23 cellular contexts compared by ENCODE assay signal in the genomic region with DNA sequence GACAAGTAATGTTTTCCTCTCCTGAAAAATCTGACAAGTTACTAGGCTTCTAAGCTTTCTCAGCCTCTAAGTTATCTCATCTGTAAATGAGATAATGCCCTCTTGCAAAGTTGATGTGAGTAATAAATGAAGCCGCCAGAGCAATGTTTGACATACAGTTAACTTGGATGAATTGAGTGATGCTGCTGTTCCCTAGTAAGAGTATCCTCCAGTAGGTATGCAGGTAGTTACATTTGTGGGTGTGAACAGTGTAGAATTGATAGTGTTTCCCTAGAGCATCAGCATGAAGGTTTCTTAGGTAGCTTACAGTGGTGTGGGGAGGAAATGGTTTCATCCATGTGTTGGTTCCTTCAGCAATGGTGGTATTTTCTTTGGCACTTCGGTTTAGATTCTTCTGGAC. TPM values are rescaled to one million over a fixed set of nuclear protein-coding genes. Genes with fewer than 3 reads are reported as not detected.
A peak's percentile ranks its signal among the peaks of the same experiment; 100 is the strongest.
DNase-seq lines count a peak whose midpoint lies in the region; ATAC-seq, FAIRE-seq and TF ChIP-seq lines count a peak whose summit lies in the region.
"Had no signal": no experiment of that assay in that cellular context is flagged by ENCODE, and none has a peak within 500 bp of the region (broad histone marks: within the 10 kb centered on the region; RNA-seq: fewer than 3 reads in every experiment).

No MANE protein-coding gene starts in this region.

- dilution Hi-C loops in IMR-90 (cut with HindIII; ENCODE audit: low sequenced_read_pairs, unreplicated experiment) = no loop called here

- TF ChIP-seq RAD21 in IMR-90 (IDR thresholded peaks at IDR 0.05; ENCODE audit: low read length) = no peak

- POLR2A ChIA-PET in IMR-90 (lab: Charles Lee; ENCODE audit: unreplicated experiment) = no interaction called here

- no peaks in the 10 kb centered on the region for H3K9me3 ChIP-seq in IMR-90 (ENCODE audit: control insufficient read depth, insufficient read depth, low read length)
- H3K9me3 ChIP-seq: neutrophil, SJSA1, thoracic aorta had no signal

- H2BK5ac ChIP-seq in IMR-90 (ENCODE audit: low read depth, low read length, poor library complexity, severe bottlenecking) = no peak overlapping the region
- no peak overlapping the region for H2BK5ac ChIP-seq in mesendoderm (ENCODE audit: low read length)

- peak; percentile 16 for FAIRE-seq in D721Med (lab: Jason Lieb, UNC)

- peaks cover 58% of the 10 kb centered on the region for H3K79me2 ChIP-seq in mesendoderm (ENCODE audit: control insufficient read depth, insufficient read depth, low read length)

- H3K4me2 ChIP-seq in IMR-90 (ENCODE audit: low read depth, low read length) = peak overlapping the region; percentile 22; the same call in 1 of the 2 replicates
- no peak overlapping the region for H3K4me2 ChIP-seq in mesendoderm (ENCODE audit: low read length)

- H3K14ac ChIP-seq in IMR-90 (replicated peaks; ENCODE audit: low read depth, low read length) = no peak overlapping the region

- no peak overlapping the region for H2BK120ac ChIP-seq in IMR-90 (ENCODE audit: low read depth, low read length)
- no peak overlapping the region for H2BK120ac ChIP-seq in mesendoderm (ENCODE audit: low read depth, low read length)

- H3K36me3 ChIP-seq in IMR-90 (ENCODE audit: control insufficient read depth, insufficient read depth, low read length) (no peaks in the 10 kb centered on the region), mesendoderm (ENCODE audit: control insufficient read depth, insufficient read depth, low read length) (no peaks in the 10 kb centered on the region)
- H3K36me3 ChIP-seq: neutrophil, thoracic aorta had no signal

- peaks cover 16 to 54% of the 10 kb centered on the region in 2 experiments for H3K79me1 ChIP-seq in IMR-90 (ENCODE audit: low read depth in 1 of 2, low read length in 2 of 2)
- H3K79me1 ChIP-seq in mesendoderm (ENCODE audit: low read length) = peaks cover 7% of the 10 kb centered on the region

- H3K4me3 ChIP-seq in IMR-90 (ENCODE audit: insufficient read depth, low read depth, low read length) (no peak overlapping the region), mesendoderm (ENCODE audit: low read length) (no peak overlapping the region)
- H3K4me3 ChIP-seq: SJSA1, thoracic aorta had no signal

- no peak overlapping the region for H2AK5ac ChIP-seq in IMR-90 (ENCODE audit: low read depth, low read length)
- no peak overlapping the region for H2AK5ac ChIP-seq in mesendoderm (ENCODE audit: low read length)

- H3K18ac ChIP-seq in IMR-90 (ENCODE audit: low read depth, low read length) (no peak overlapping the region), mesendoderm (ENCODE audit: low read length) (no peak overlapping the region)

- TF ChIP-seq CTCF in D721Med (IDR thresholded peaks at IDR 0.05; ENCODE audit: insufficient read depth, missing control alignments) (no peak), IMR-90 (conservative IDR thresholded peaks at IDR 0.05; ENCODE audit: low read depth, low read length) (no peak)

- H3K9me1 ChIP-seq in IMR-90 (ENCODE audit: insufficient read depth, low read length) = peaks cover 4% of the 10 kb centered on the region; the same call in 1 of the 2 replicates

- no peak overlapping the region for H2AFZ ChIP-seq in IMR-90 (replicated peaks; ENCODE audit: low read length, poor library complexity)

- H2BK15ac ChIP-seq in IMR-90 (ENCODE audit: low read depth, low read length) (no peak overlapping the region), mesendoderm (replicated peaks; ENCODE audit: low read depth) (no peak overlapping the region)

- H3K27me3 ChIP-seq in IMR-90 (ENCODE audit: control insufficient read depth, insufficient read depth, low read length) (no peaks in the 10 kb centered on the region), mesendoderm (ENCODE audit: insufficient read depth, low read length, poor library complexity) (no peaks in the 10 kb centered on the region)
- H3K27me3 ChIP-seq: foreskin keratinocyte, neutrophil, SJSA1 had no signal

- no peak for DNase-seq in D721Med (ENCODE audit: insufficient read length, low spot score)
- DNase-seq in IMR-90 = no peak
- DNase-seq in astrocyte of the hippocampus (ENCODE audit: low read depth, low spot score) = peak; percentile 19
- peak; percentile 35 for DNase-seq in mesendoderm
- no peak for DNase-seq in amygdala (lab: John Stamatoyannopoulos, UW)
- no peak for DNase-seq in NCI-H526 treated with DMSO at 0.1 percent for 48 hours (lab: John Stamatoyannopoulos, UW)
- DNase-seq: activated effector memory CD4-positive, alpha-beta T cell treated with anti-CD3 and anti-CD28 coated beads, Interleukin-2, amount 50 U/mL, for 16 hours; amniotic stem cell; caudate nucleus; DMS153; foreskin keratinocyte; GF-D8; NCI-H1092 treated with DMSO at 0.1 percent for 48 hours; NCI-H2029 treated with DMSO at 0.1 percent for 48 hours; NCI-H345; stimulated activated CD4-positive, alpha-beta T cell treated with anti-CD3 and anti-CD28 coated beads, Interleukin-2, amount 100 ng/mL, for 48 hours; stimulated activated naive CD4-positive, alpha-beta T cell had no signal

- no peak overlapping the region for H2BK20ac ChIP-seq in IMR-90 (ENCODE audit: low read depth, low read length)

- no peak overlapping the region for H4K5ac ChIP-seq in IMR-90 (ENCODE audit: low read depth, low read length)
- no peak overlapping the region for H4K5ac ChIP-seq in mesendoderm (ENCODE audit: low read length)

- WGBS in IMR-90 (ENCODE audit: extremely low coverage in 2 of 2, insufficient read length in 1 of 2), 2 experiments = 80% methylated on average over 1 of the region's 2 CpGs; no CpG with 5 or more reads in 1 of the 2 experiments
- no CpG with 5 or more reads among the region's 2 CpGs for WGBS in mesendoderm (ENCODE audit: extremely low coverage, insufficient coverage, low lambda C conversion rate)

- no peak overlapping the region for H4K91ac ChIP-seq in IMR-90 (ENCODE audit: insufficient read depth, low read depth, low read length)

- no peak for TF ChIP-seq POLR2A in IMR-90 (IDR thresholded peaks at IDR 0.05; ENCODE audit: low read depth, low read length)

- intact Hi-C loops in IMR-90 (cut with micrococcal nuclease) = loop anchor here (5.0 to 10.0 kb wide), 2 partner anchors 115 to 203 kb away; no protein-coding TSS in a partner anchor

- H3K56ac ChIP-seq in IMR-90 (ENCODE audit: extremely low read depth, insufficient read depth, low read length) (no peak overlapping the region), mesendoderm (ENCODE audit: low read length) (no peak overlapping the region)

- H2AK9ac ChIP-seq in IMR-90 (replicated peaks; ENCODE audit: low read depth, low read length, poor library complexity) = no peak overlapping the region

- no peak overlapping the region for H3K4ac ChIP-seq in IMR-90 (ENCODE audit: low read depth, low read length)
- H3K4ac ChIP-seq in mesendoderm (ENCODE audit: low read depth, low read length) = no peak overlapping the region

- H3K4me1 ChIP-seq in IMR-90 (ENCODE audit: control insufficient read depth, insufficient read depth, low read length) (peaks cover 3% of the 10 kb centered on the region), mesendoderm (ENCODE audit: control insufficient read depth, low read depth, low read length) (peaks cover 11% of the 10 kb centered on the region)

- peak overlapping the region; percentile 28; the same call in 1 of the 2 replicates for H3K23ac ChIP-seq in IMR-90 (ENCODE audit: low read depth, low read length)
- peak overlapping the region; percentile 25 for H3K23ac ChIP-seq in mesendoderm (ENCODE audit: low read length)

- in situ Hi-C loops in IMR-90 (cut with MboI; ENCODE audit: low sequenced_read_pairs) = no loop called here

- peaks cover 42% of the 10 kb centered on the region for H4K20me1 ChIP-seq in IMR-90 (ENCODE audit: insufficient read depth, low read length)

- CTCF ChIA-PET in IMR-90 (lab: Yijun Ruan, JAX) = no interaction called here

- no peak overlapping the region for H3K27ac ChIP-seq in IMR-90 (ENCODE audit: insufficient read depth, low read length)
- H3K27ac ChIP-seq in mesendoderm (ENCODE audit: low read depth, low read length) = no peak overlapping the region
- H3K27ac ChIP-seq: foreskin keratinocyte, neutrophil, SJSA1 had no signal

- ATAC-seq in IMR-90 (ENCODE audit: low read depth) = no peak
- no peak for ATAC-seq in SK-N-SH treated with all-trans-retinoic acid at 6 μM for 48 hours
- ATAC-seq in GM21723 (IDR thresholded peaks at IDR 0.05; ENCODE audit: unreplicated experiment) = no peak
- ATAC-seq: foreskin keratinocyte, Panc1 had no signal

- H3K9ac ChIP-seq in IMR-90 (ENCODE audit: low read depth, low read length) (no peak overlapping the region), mesendoderm (ENCODE audit: low read length) (no peak overlapping the region)

- no TSS peak for BruUV-seq in IMR-90 (replicated peaks; lab: Mats Ljungman, UMichigan)

- no peak overlapping the region for H4K8ac ChIP-seq in IMR-90 (ENCODE audit: low read depth in 2 of 2, low read length in 2 of 2)
- H4K8ac ChIP-seq in mesendoderm (ENCODE audit: low read depth, low read length) = no peak overlapping the region

TF ChIP-seq in IMR-90, 13 proteins besides CTCF, POLR2A, EP300 and RAD21 (continues in another document):
- TF ChIP-seq CHD1 (IDR thresholded peaks at IDR 0.05; ENCODE audit: low read depth, low read length) (no peak), MAFK (IDR thresholded peaks at IDR 0.05; ENCODE audit: low read depth, low read length) (no peak)
- TF ChIP-seq, protein P1, sequence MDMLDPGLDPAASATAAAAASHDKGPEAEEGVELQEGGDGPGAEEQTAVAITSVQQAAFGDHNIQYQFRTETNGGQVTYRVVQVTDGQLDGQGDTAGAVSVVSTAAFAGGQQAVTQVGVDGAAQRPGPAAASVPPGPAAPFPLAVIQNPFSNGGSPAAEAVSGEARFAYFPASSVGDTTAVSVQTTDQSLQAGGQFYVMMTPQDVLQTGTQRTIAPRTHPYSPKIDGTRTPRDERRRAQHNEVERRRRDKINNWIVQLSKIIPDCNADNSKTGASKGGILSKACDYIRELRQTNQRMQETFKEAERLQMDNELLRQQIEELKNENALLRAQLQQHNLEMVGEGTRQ (IDR thresholded peaks at IDR 0.05; ENCODE audit: low read depth, low read length) = no peak

TF ChIP-seq in SK-N-SH treated with all-trans-retinoic acid at 6 μM for 48 hours, 23 proteins besides CTCF, POLR2A, EP300 and RAD21 (continues in another document):
- TF ChIP-seq ZNF8 (CRISPR knock-in tag; IDR thresholded peaks at IDR 0.05) = no peak
- no peak for TF ChIP-seq PPARA (CRISPR knock-in tag; IDR thresholded peaks at IDR 0.05; ENCODE audit: borderline replicate concordance)
- TF ChIP-seq ZFP3 (CRISPR knock-in tag; IDR thresholded peaks at IDR 0.05) = no peak
- TF ChIP-seq ISL1 (CRISPR knock-in tag; IDR thresholded peaks at IDR 0.05) = no peak
- TF ChIP-seq ARNTL (CRISPR knock-in tag; IDR thresholded peaks at IDR 0.05; ENCODE audit: borderline replicate concordance, low read depth) = no peak

RNA-seq across cellular contexts. Expression of a gene that starts 3.4 kb away (rescaled TPM):
- 41.4 and 78.9 TPM in 2 replicates for total RNA-seq in IMR-90 (2012; rRNA removed)
- 33.3 and 50.2 TPM in 2 replicates for polyA plus RNA-seq in IMR-90 (2012; rRNA removed)
- polyA plus RNA-seq in IMR-90 (2012; cell fraction: cytosol; rRNA removed) = 7.9 and 11.3 TPM in 2 replicates
- polyA plus RNA-seq in IMR-90 (2012; cell fraction: nucleus; rRNA removed; ENCODE audit: low replicate concordance) = 6.4 and 66.6 TPM in 2 replicates
- polyA plus RNA-seq in mesendoderm (2013, experiment 1 of 2) = 38.4 TPM
- polyA plus RNA-seq in mesendoderm (2013, experiment 2 of 2) = 38.1 TPM

Comparison
In these comparisons a context has a peak if more than half of its experiments do, and no peak if none do; other contexts are left out.
1. DNase-seq: peak in astrocyte of the hippocampus (single experiment) and mesendoderm (single experiment); none in D721Med (single experiment), IMR-90 (single experiment), amygdala (0 of 56) and NCI-H526 treated with DMSO at 0.1 percent for 48 hours (single experiment).